8 cellular contexts compared by ENCODE assay signal in the genomic region with DNA sequence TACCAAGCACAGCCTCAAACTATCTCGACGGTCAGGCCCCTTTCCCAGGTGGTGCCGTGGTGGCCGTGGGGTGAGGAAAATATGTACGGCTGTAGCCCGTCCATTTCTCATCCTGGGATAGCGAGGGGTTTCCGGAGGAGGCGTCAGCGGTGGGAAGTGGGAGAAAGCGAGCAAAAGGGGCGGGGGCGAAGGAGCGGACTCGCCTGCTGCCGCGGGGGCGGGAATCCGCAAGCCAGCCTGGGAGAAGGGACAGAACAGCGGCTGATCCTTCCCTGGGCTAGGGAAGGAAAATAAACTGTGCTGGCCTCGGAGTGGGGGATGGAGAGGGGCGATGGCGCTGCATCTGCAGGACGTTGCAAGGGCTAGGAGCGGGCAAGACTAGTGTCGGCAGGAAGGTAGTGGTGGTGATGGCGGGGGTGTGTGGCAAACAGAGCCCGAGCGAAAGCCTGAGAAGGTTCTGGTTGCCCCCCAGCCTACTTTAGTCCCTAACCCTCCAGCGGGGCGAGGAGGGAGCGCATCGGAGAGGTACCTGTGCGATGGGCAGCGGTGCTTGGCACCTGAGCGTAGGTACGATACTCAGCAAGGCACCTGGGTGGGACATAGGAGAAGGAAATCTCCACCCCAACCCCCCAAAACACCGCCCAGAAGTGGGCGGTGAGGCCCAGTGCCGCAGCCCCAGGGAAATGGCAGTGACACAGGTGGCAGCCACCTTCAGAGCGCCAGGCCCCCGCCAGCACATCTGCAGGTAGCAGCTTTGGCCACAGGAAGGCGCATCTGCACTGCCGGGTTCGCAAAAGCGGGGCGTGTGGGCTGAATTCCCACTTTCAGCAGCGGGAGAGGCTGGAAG. TPM values are rescaled to one million over a fixed set of nuclear protein-coding genes. Genes with fewer than 3 reads are reported as not detected.
DNase-seq lines count a peak whose midpoint lies in the region; ATAC-seq lines count a peak whose summit lies in the region.

No MANE protein-coding gene starts in this region.

- no peak overlapping the region for H3K27ac ChIP-seq in subcutaneous abdominal adipose tissue (ENCODE audit: low read depth, low read length)

- H3K9me3 Mint-ChIP-seq in activated T-helper 2 cell treated with anti-CD3 and anti-CD28 coated beads, Interferon-gamma antibody, Interleukin-2, Interleukin-4, amounts not matched to agents 10 μg/mL and 5 μg/mL and 100 μg/mL, durations not matched to agents 14 hours and 24 hours and 36 hours = no peaks in the 10 kb centered on the region

- H3K27ac Mint-ChIP-seq in activated T-helper 2 cell treated with anti-CD3 and anti-CD28 coated beads, Interferon-gamma antibody, Interleukin-2, Interleukin-4, amounts not matched to agents 10 μg/mL and 5 μg/mL and 100 μg/mL, durations not matched to agents 14 hours and 24 hours and 36 hours = no peak overlapping the region

- H3K36me3 ChIP-seq in subcutaneous abdominal adipose tissue (ENCODE audit: control insufficient read depth in 5 of 5, insufficient read depth in 5 of 5, low read length in 5 of 5) = no peaks in the 10 kb centered on the region

- ATAC-seq in GM19035 (IDR thresholded peaks at IDR 0.05; ENCODE audit: unreplicated experiment) = no peak

- DNase-seq in activated gamma-delta T cell (lab: John Stamatoyannopoulos, UW) (peak; percentile 7), activated gamma-delta T cell treated with Interleukin-2 at 50 U/mL for 16 hours (no peak), NCI-H1694 (lab: John Stamatoyannopoulos, UW) (peak; percentile 12), iPS-NIHi11 (ENCODE audit: low spot score) (peak; percentile 82), middle frontal gyrus (ENCODE audit: extremely low spot score, low spot score) (no peak)
- peak; percentile 27 for DNase-seq in activated T-helper 2 cell treated with anti-CD3 and anti-CD28 coated beads, Interferon-gamma antibody, Interleukin-2, Interleukin-4, amounts not matched to agents 10 μg/mL and 5 μg/mL and 100 μg/mL, durations not matched to agents 14 hours and 24 hours and 36 hours (ENCODE audit: low spot score)

- peaks cover 69% of the 10 kb centered on the region for H3K27me3 Mint-ChIP-seq in activated T-helper 2 cell treated with anti-CD3 and anti-CD28 coated beads, Interferon-gamma antibody, Interleukin-2, Interleukin-4, amounts not matched to agents 10 μg/mL and 5 μg/mL and 100 μg/mL, durations not matched to agents 14 hours and 24 hours and 36 hours (ENCODE audit: low read depth)

- no peaks in the 10 kb centered on the region for H3K9me3 ChIP-seq in subcutaneous abdominal adipose tissue (ENCODE audit: control insufficient read depth in 5 of 5, low read length in 5 of 5)

- no peaks in the 10 kb centered on the region for H3K36me3 Mint-ChIP-seq in activated T-helper 2 cell treated with anti-CD3 and anti-CD28 coated beads, Interferon-gamma antibody, Interleukin-2, Interleukin-4, amounts not matched to agents 10 μg/mL and 5 μg/mL and 100 μg/mL, durations not matched to agents 14 hours and 24 hours and 36 hours (ENCODE audit: low read depth)

- H3K4me1 Mint-ChIP-seq in activated T-helper 2 cell treated with anti-CD3 and anti-CD28 coated beads, Interferon-gamma antibody, Interleukin-2, Interleukin-4, amounts not matched to agents 10 μg/mL and 5 μg/mL and 100 μg/mL, durations not matched to agents 14 hours and 24 hours and 36 hours (ENCODE audit: low read depth) = peaks cover 7% of the 10 kb centered on the region

- intact Hi-C loops in activated T-helper 2 cell treated with anti-CD3 and anti-CD28 coated beads, Interferon-gamma antibody, Interleukin-2, Interleukin-4, amounts not matched to agents 10 μg/mL and 5 μg/mL and 100 μg/mL, durations not matched to agents 14 hours and 24 hours and 36 hours (cut with micrococcal nuclease) = no loop called here

- H3K4me3 ChIP-seq in subcutaneous abdominal adipose tissue (ENCODE audit: low read depth in 1 of 5, low read length in 5 of 5) = peak overlapping the region in 4 of 5 donors; percentile 6 to 51 (median 14)

- no peak overlapping the region for H3K9ac ChIP-seq in subcutaneous abdominal adipose tissue (ENCODE audit: low read length in 5 of 5)

- H3K4me1 ChIP-seq in subcutaneous abdominal adipose tissue (ENCODE audit: control insufficient read depth in 5 of 5, insufficient read depth in 5 of 5, low read length in 5 of 5) = peaks cover 3 to 11% (median 6%) of the 10 kb centered on the region in 5 donors

- peaks cover 16 to 51% (median 26%) of the 10 kb centered on the region in 5 donors for H3K27me3 ChIP-seq in subcutaneous abdominal adipose tissue (ENCODE audit: control insufficient read depth in 5 of 5, insufficient read depth in 4 of 5, low read length in 5 of 5)

- peak overlapping the region; percentile 47 for H3K4me3 Mint-ChIP-seq in activated T-helper 2 cell treated with anti-CD3 and anti-CD28 coated beads, Interferon-gamma antibody, Interleukin-2, Interleukin-4, amounts not matched to agents 10 μg/mL and 5 μg/mL and 100 μg/mL, durations not matched to agents 14 hours and 24 hours and 36 hours (ENCODE audit: low read depth)

RNA-seq across cellular contexts. Expression of a gene that starts 49.9 kb away (rescaled TPM):
- 0.30 and 0.32 TPM in 2 replicates for total RNA-seq in activated T-helper 2 cell treated with anti-CD3 and anti-CD28 coated beads, Interferon-gamma antibody, Interleukin-2, Interleukin-4, amounts not matched to agents 10 μg/mL and 5 μg/mL and 100 μg/mL, durations not matched to agents 14 hours and 24 hours and 36 hours

Comparison
In these comparisons a context has a peak if more than half of its experiments do, and no peak if none do; other contexts are left out.
1. DNase-seq: peak in activated gamma-delta T cell (single experiment), NCI-H1694 (single experiment), activated T-helper 2 cell treated with anti-CD3 and anti-CD28 coated beads, Interferon-gamma antibody, Interleukin-2, Interleukin-4, amounts not matched to agents 10 μg/mL and 5 μg/mL and 100 μg/mL, durations not matched to agents 14 hours and 24 hours and 36 hours (single experiment) and iPS-NIHi11 (single experiment); none in activated gamma-delta T cell treated with Interleukin-2 at 50 U/mL for 16 hours (single experiment) and middle frontal gyrus (single experiment).